Comparison of ENCODE assay signal across 8 cellular contexts in the genomic region with DNA sequence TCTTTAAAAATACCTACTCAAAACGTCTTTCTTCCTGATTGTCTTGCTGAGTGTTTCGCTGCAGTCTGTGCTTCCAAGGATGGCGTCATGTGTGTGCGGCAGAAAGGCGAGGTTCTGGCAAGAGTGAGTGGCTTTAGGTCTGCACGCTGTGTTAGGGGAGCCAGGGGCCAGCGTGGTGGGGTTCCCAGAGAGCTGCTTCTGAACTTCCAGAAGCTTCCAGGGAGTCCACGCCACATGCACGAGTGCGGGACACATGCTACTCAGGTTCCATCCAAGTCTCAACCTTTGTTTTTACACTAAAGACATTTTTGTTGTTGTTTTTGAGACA.
"Had no signal": no experiment of that assay in that cellular context is flagged by ENCODE, and none has a peak within 500 bp of the region (broad histone marks: within the 10 kb centered on the region; RNA-seq: fewer than 3 reads in every experiment).

No MANE protein-coding gene starts in this region.

- DNase-seq: activated CD4-positive, alpha-beta T cell treated with anti-CD3 and anti-CD28 coated beads, Interleukin-2, amount 50 U/mL, for 48 hours; activated gamma-delta T cell treated with Interleukin-2 at 50 U/mL for 16 hours; activated T-cell treated with anti-CD3 and anti-CD28 coated beads, Interleukin-2, amount 50 U/mL, for 4 hours; colonic mucosa; effector memory CD4-positive, alpha-beta T cell; small intestine had no signal

- H3K27ac ChIP-seq: colonic mucosa had no signal

- H3K9me3 ChIP-seq: colonic mucosa, tibial nerve had no signal

- H3K36me3 Mint-ChIP-seq: stimulated activated effector memory CD8-positive, alpha-beta T cell treated with anti-CD3 and anti-CD28 coated beads, Interleukin-12 subunit alpha, Interleukin-12 subunit beta, amount 100 ng/mL, for 72 hours had no signal

- H3K4me3 ChIP-seq: colonic mucosa, tibial nerve had no signal

- H3K36me3 ChIP-seq: colonic mucosa, tibial nerve had no signal

- H3K4me1 ChIP-seq: colonic mucosa had no signal

- H3K27ac Mint-ChIP-seq: stimulated activated effector memory CD8-positive, alpha-beta T cell treated with anti-CD3 and anti-CD28 coated beads, Interleukin-12 subunit alpha, Interleukin-12 subunit beta, amount 100 ng/mL, for 72 hours had no signal

- H3K9me3 Mint-ChIP-seq: activated T-cell treated with anti-CD3 and anti-CD28 coated beads, Interleukin-2, amount 50 U/mL, for 4 hours; stimulated activated effector memory CD8-positive, alpha-beta T cell treated with anti-CD3 and anti-CD28 coated beads, Interleukin-12 subunit alpha, Interleukin-12 subunit beta, amount 100 ng/mL, for 72 hours had no signal

- ATAC-seq: activated T-cell treated with anti-CD3 and anti-CD28 coated beads, Interleukin-2, amount 50 U/mL, for 4 hours; stimulated activated effector memory CD8-positive, alpha-beta T cell treated with anti-CD3 and anti-CD28 coated beads, Interleukin-12 subunit alpha, Interleukin-12 subunit beta, amount 100 ng/mL, for 72 hours had no signal

- H3K27me3 ChIP-seq: colonic mucosa, tibial nerve had no signal

- H3K4me3 Mint-ChIP-seq: activated T-cell treated with anti-CD3 and anti-CD28 coated beads, Interleukin-2, amount 50 U/mL, for 4 hours; stimulated activated effector memory CD8-positive, alpha-beta T cell treated with anti-CD3 and anti-CD28 coated beads, Interleukin-12 subunit alpha, Interleukin-12 subunit beta, amount 100 ng/mL, for 72 hours had no signal
